Comparison of ENCODE assay signal across 30 cellular contexts in genomic region chr3:43956945-43957344, GRCh38.
"Had no signal": no experiment of that assay in that cellular context is flagged by ENCODE, and none has a peak within 500 bp of the region (broad histone marks: within the 10 kb centered on the region; RNA-seq: fewer than 3 reads in every experiment).

No MANE protein-coding gene starts in this region.

- ATAC-seq: left colon; left lung; lower lobe of right lung; natural killer cell; right cardiac atrium; sciatic nerve; stimulated activated naive B cell treated with anti-CD40 and anti-IgM and Interleukin-4, amounts not matched to agents 10 μg/mL and 1 μg/mL and 100 μg/mL, for 72 hours had no signal

- H3K27ac Mint-ChIP-seq: mesothelial cell of epicardium; natural killer cell; neural progenitor cell; progenitor cell of endocrine pancreas; stimulated activated naive B cell treated with anti-CD40 and anti-IgM and Interleukin-4, amounts not matched to agents 10 μg/mL and 1 μg/mL and 100 μg/mL, for 72 hours; stimulated activated naive CD8-positive, alpha-beta T cell treated with anti-CD3 and anti-CD28 coated beads, Interleukin-15, Interleukin-2, amounts not matched to agents 100 ng/mL and 50 ng/mL, for 24 hours; type B pancreatic cell had no signal

- H3K27me3 ChIP-seq: neural progenitor cell, ovary, tibial nerve, uterus had no signal

- H3K79me2 ChIP-seq: hepatocyte had no signal

- H3K4me3 ChIP-seq: hepatocyte, left lung, lower lobe of right lung, neural progenitor cell, ovary, skin epidermis, suprapubic skin, thoracic aorta, tibial nerve, uterus had no signal

- H3K27ac ChIP-seq: hepatocyte, left lung, lower lobe of right lung, neural progenitor cell, neutrophil, ovary, skin epidermis, suprapubic skin, thoracic aorta, tibial nerve, uterus had no signal

- H3K9me3 Mint-ChIP-seq: mesothelial cell of epicardium; natural killer cell; nephron progenitor cell; neural progenitor cell; stimulated activated naive B cell treated with anti-CD40 and anti-IgM and Interleukin-4, amounts not matched to agents 10 μg/mL and 1 μg/mL and 100 μg/mL, for 72 hours; stimulated activated naive CD8-positive, alpha-beta T cell treated with anti-CD3 and anti-CD28 coated beads, Interleukin-15, Interleukin-2, amounts not matched to agents 100 ng/mL and 50 ng/mL, for 24 hours; type B pancreatic cell had no signal

- H3K9me3 ChIP-seq: left lung, lower lobe of right lung, neutrophil, ovary, suprapubic skin, thoracic aorta, tibial nerve, uterus had no signal

- DNase-seq: islet precursor cell; left colon; left lung; lower lobe of right lung; mammary epithelial cell; mesenchymal stem cell; naive B cell; natural killer cell; nephron progenitor cell; occipital lobe; ovary; right cardiac atrium; stimulated activated CD4-positive, alpha-beta T cell treated with anti-CD3 and anti-CD28 coated beads, Interleukin-12 subunit alpha, Interleukin-12 subunit beta, amount 100 ng/mL, for 4 hours; stimulated activated CD4-positive, alpha-beta T cell treated with anti-CD3 and anti-CD28 coated beads, Interleukin-15, amount 100 ng/mL, for 24 hours; stimulated activated CD4-positive, alpha-beta T cell treated with anti-CD3 and anti-CD28 coated beads, Interleukin-2, amount 100 ng/mL, for 24 hours; stimulated activated CD4-positive, alpha-beta T cell treated with anti-CD3 and anti-CD28 coated beads, Interleukin-4, amount 100 ng/mL, for 1 hour; stimulated activated naive B cell treated with anti-CD40 and anti-IgM and Interleukin-4, amounts not matched to agents 10 μg/mL and 1 μg/mL and 100 μg/mL, for 72 hours; uterus had no signal

- H3K36me3 Mint-ChIP-seq: mesothelial cell of epicardium; naive B cell; natural killer cell; neural progenitor cell; stimulated activated naive B cell treated with anti-CD40 and anti-IgM and Interleukin-4, amounts not matched to agents 10 μg/mL and 1 μg/mL and 100 μg/mL, for 72 hours; type B pancreatic cell had no signal

- H2AFZ ChIP-seq: hepatocyte, neural progenitor cell had no signal

- H3K4me1 ChIP-seq: left lung, lower lobe of right lung, suprapubic skin, tibial nerve, uterus had no signal

- H3K4me2 ChIP-seq: hepatocyte, neural progenitor cell had no signal

- H3K4me3 Mint-ChIP-seq: mesothelial cell of epicardium; naive B cell; natural killer cell; nephron progenitor cell; neural progenitor cell; stimulated activated naive B cell treated with anti-CD40 and anti-IgM and Interleukin-4, amounts not matched to agents 10 μg/mL and 1 μg/mL and 100 μg/mL, for 72 hours; stimulated activated naive CD8-positive, alpha-beta T cell treated with anti-CD3 and anti-CD28 coated beads, Interleukin-15, Interleukin-2, amounts not matched to agents 100 ng/mL and 50 ng/mL, for 24 hours; type B pancreatic cell had no signal

- H3K36me3 ChIP-seq: left lung, lower lobe of right lung, neural progenitor cell, neutrophil, ovary, suprapubic skin, thoracic aorta, tibial nerve, uterus had no signal

- H3K9ac ChIP-seq: neural progenitor cell had no signal

- H3K4me1 Mint-ChIP-seq: naive B cell, natural killer cell had no signal
